In genomic region chr5:43483210-43484048, GRCh38 we compare ENCODE assay signal across 1 cellular context.
A peak's percentile ranks its signal among the peaks of the same experiment; 100 is the strongest.
TF ChIP-seq lines count a peak whose summit lies in the region.

A gene with protein sequence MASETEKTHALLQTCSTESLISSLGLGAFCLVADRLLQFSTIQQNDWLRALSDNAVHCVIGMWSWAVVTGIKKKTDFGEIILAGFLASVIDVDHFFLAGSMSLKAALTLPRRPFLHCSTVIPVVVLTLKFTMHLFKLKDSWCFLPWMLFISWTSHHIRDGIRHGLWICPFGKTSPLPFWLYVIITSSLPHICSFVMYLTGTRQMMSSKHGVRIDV (minus strand): TSS chr5:43483865. CDS start chr5:43453969, 29,896 bp downstream.

TF ChIP-seq in K562, 482 proteins besides CTCF, POLR2A, EP300 and RAD21 (continued from another document and continues in another):
- peak; percentile 37 for TF ChIP-seq CHD7 (IDR thresholded peaks at IDR 0.05; ENCODE audit: low read depth, low read length)
- no peak for TF ChIP-seq SREBF1 (IDR thresholded peaks at IDR 0.05; ENCODE audit: borderline replicate concordance, low read depth, low read length)
- TF ChIP-seq, protein P1, sequence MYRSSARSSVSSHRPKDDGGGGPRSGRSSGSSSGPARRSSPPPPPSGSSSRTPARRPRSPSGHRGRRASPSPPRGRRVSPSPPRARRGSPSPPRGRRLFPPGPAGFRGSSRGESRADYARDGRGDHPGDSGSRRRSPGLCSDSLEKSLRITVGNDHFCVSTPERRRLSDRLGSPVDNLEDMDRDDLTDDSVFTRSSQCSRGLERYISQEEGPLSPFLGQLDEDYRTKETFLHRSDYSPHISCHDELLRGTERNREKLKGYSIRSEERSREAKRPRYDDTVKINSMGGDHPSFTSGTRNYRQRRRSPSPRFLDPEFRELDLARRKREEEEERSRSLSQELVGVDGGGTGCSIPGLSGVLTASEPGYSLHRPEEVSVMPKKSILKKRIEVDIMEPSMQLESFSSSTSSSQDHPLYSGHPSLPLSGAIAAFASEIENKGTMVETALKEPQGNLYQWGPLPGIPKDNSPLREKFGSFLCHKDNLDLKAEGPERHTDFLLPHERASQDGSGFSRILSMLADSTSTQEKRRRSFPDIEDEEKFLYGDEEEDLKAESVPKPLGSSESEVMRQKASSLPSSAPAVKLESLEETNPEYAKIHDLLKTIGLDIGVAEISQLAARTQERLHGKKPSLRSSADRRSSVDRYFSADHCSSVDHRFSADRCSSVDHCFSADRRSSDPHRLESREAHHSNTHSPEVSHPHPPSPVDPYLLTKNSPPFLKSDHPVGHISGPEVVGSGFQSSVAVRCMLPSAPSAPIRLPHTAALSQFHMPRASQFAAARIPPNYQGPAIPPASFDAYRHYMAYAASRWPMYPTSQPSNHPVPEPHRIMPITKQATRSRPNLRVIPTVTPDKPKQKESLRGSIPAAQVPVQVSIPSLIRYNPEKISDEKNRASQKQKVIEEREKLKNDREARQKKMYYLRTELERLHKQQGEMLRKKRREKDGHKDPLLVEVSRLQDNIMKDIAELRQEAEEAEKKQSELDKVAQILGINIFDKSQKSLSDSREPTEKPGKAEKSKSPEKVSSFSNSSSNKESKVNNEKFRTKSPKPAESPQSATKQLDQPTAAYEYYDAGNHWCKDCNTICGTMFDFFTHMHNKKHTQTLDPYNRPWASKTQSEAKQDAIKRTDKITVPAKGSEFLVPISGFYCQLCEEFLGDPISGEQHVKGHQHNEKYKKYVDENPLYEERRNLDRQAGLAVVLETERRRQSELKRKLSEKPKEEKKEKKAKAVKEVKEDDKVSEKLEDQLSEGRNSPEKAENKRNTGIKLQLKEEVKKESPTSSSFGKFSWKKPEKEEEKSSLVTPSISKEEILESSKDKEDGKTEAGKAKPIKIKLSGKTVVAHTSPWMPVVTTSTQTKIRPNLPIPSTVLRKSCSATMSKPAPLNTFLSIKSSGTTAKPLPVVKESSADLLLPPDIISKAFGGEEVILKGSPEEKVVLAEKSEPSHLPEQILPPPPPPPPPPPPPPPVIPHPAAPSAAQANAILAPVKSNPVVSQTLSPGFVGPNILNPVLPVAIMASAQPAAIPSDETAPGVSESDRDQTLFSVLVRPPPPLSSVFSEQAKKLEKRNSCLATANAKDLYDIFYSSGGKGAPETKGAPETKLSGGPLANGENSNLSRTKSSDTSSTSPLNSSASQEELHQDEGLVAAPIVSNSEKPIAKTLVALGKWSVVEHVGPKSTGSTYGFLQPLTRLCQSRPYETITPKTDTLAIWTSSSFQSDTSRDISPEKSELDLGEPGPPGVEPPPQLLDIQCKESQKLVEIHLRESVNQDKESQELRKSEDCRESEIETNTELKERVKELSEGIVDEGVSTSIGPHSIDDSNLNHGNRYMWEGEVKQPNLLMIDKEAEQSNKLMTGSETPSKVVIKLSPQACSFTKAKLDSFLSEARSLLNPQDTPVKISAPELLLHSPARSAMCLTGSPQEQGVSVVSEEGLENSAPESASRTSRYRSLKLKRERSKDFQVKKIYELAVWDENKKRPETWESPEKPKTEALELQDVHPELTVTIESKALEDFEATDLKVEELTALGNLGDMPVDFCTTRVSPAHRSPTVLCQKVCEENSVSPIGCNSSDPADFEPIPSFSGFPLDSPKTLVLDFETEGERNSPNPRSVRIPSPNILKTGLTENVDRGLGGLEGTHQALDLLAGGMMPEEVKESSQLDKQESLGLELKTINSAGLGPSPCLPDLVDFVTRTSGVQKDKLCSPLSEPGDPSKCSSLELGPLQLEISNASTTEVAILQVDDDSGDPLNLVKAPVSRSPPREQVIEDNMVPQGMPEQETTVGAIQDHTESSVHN (IDR thresholded peaks at IDR 0.05; ENCODE audit: borderline replicate concordance in 1 of 2, low read depth in 1 of 2): 0 out of 4 replicates have a peak, but pooled peaks of 1 of the 2 experiments have one; percentile 11
- TF ChIP-seq KAT2B (IDR thresholded peaks at IDR 0.05; ENCODE audit: low read depth, low read length): no peak
- no peak for TF ChIP-seq CBX8 (IDR thresholded peaks at IDR 0.05; ENCODE audit: borderline replicate concordance, extremely low read depth, low read depth, low read length, poor library complexity, severe bottlenecking)
- TF ChIP-seq ZEB2 (IDR thresholded peaks at IDR 0.05): 0 out of 2 replicates have a peak, but pooled peaks have one; percentile 25
- TF ChIP-seq FOXJ2 (tag; IDR thresholded peaks at IDR 0.05): peak; percentile 79; the same call in 1 of the 2 replicates
- TF ChIP-seq ZMIZ1 (IDR thresholded peaks at IDR 0.05; ENCODE audit: low read depth in 2 of 2, low read length in 2 of 2): peak in 1 of 2 experiments; percentile 59; a peak in 1 of 4 replicates
- no peak for TF ChIP-seq FUS (optimal IDR thresholded peaks at IDR 0.05; ENCODE audit: low read depth, low read length)
- TF ChIP-seq NCOR1 (IDR thresholded peaks at IDR 0.05): no peak; the same call in 1 of the 2 replicates
- TF ChIP-seq CCNT2 (IDR thresholded peaks at IDR 0.05; ENCODE audit: borderline replicate concordance, extremely low read depth, insufficient read length, low read depth, low read length): peak; percentile 87
- no peak for TF ChIP-seq ZKSCAN8 (CRISPR knock-in tag; IDR thresholded peaks at IDR 0.05)
- no peak for TF ChIP-seq NCOA4 (IDR thresholded peaks at IDR 0.05; ENCODE audit: partially characterized antibody)
- peak; percentile 99 for TF ChIP-seq POLR2G (IDR thresholded peaks at IDR 0.05; ENCODE audit: low read depth, low read length)
- TF ChIP-seq USF2 (CRISPR knock-in tag; IDR thresholded peaks at IDR 0.05): no peak
- TF ChIP-seq MECOM (CRISPR knock-in tag; IDR thresholded peaks at IDR 0.05): no peak
- TF ChIP-seq ZNF609 (CRISPR knock-in tag; IDR thresholded peaks at IDR 0.05; ENCODE audit: borderline replicate concordance): no peak
- TF ChIP-seq PHTF2 (CRISPR knock-in tag; IDR thresholded peaks at IDR 0.05): no peak
